Comparison of ENCODE assay signal across 20 cellular contexts in genomic region chr1:7430047-7430608, GRCh38.
DNase-seq lines count a peak whose midpoint lies in the region; ATAC-seq, FAIRE-seq and TF ChIP-seq lines count a peak whose summit lies in the region.
"Had no signal": no experiment of that assay in that cellular context is flagged by ENCODE, and none has a peak within 500 bp of the region (broad histone marks: within the 10 kb centered on the region; RNA-seq: fewer than 3 reads in every experiment).

No MANE protein-coding gene starts in this region.

- in situ Hi-C loops in HepG2 (cut with HindIII; ENCODE audit: extremely low pct_ligation_motif_present, low pct_unique_long_range_greater_than_20kb): no loop called here

- POLR2A ChIA-PET in HepG2 (lab: Yijun Ruan, JAX) (no interaction called here), WTC11 (lab: Charles Lee) (no interaction called here)

- 0% methylated on average over 6 of the region's 7 CpGs for WGBS in HepG2 (ENCODE audit: low lambda C conversion rate)
- 73% methylated on average over 4 of the region's 7 CpGs for WGBS in right lobe of liver (ENCODE audit: insufficient coverage, low coverage, low lambda C conversion rate, missing lambda C conversion rate)

- no peak overlapping the region for H3K27ac ChIP-seq in HepG2 (ENCODE audit: extremely low read length, insufficient read depth, low read length)
- H3K27ac ChIP-seq in right lobe of liver: no peak overlapping the region
- no peak overlapping the region for H3K27ac ChIP-seq in lower lobe of right lung
- H3K27ac ChIP-seq: 22Rv1, C4-2B, GM23248 had no signal

- H3K27me3 ChIP-seq in HepG2 (ENCODE audit: control insufficient read depth in 1 of 2, insufficient read depth in 2 of 2, low read length in 2 of 2) (peaks cover 1 to 13% of the 10 kb centered on the region in 2 experiments; a peak in 4 of 5 replicates), right lobe of liver (no peaks in the 10 kb centered on the region), lower lobe of right lung (ENCODE audit: low read depth) (peaks cover 4% of the 10 kb centered on the region)

- BruUV-seq in HepG2 (replicated peaks; lab: Mats Ljungman, UMichigan): no TSS peak

- CTCF ChIA-PET in HepG2 (lab: Yijun Ruan, JAX; ENCODE audit: low intra/inter-chr PET ratio, low total read pairs): no interaction called here
- CTCF ChIA-PET in WTC11 (lab: Charles Lee): no interaction called here

- no peaks in the 10 kb centered on the region for H3K27me3 Mint-ChIP-seq in WTC11 (ENCODE audit: low read depth)
- H3K27me3 Mint-ChIP-seq in activated T-cell treated with anti-CD3 and anti-CD28 coated beads, Interleukin-2, amount 50 U/mL, for 4 hours (ENCODE audit: low read depth): no peaks in the 10 kb centered on the region
- H3K27me3 Mint-ChIP-seq: IgD-negative memory B cell had no signal

- intact Hi-C loops in HepG2 (cut with micrococcal nuclease; ENCODE audit: unreplicated experiment) (no loop called here), right lobe of liver (cut with DNase I) (no loop called here), lower lobe of right lung (cut with DNase I) (no loop called here), head of caudate nucleus (cut with DNase I) (no loop called here)

- TF ChIP-seq EP300 in HepG2 (IDR thresholded peaks at IDR 0.05; ENCODE audit: low read depth in 2 of 2, low read length in 2 of 2) (no peak), HepG2 (CRISPR knock-in tag; IDR thresholded peaks at IDR 0.05; ENCODE audit: borderline replicate concordance) (no peak)

- no peaks in the 10 kb centered on the region for H4K20me1 ChIP-seq in HepG2 (ENCODE audit: insufficient read depth, low read length)

- TF ChIP-seq POLR2A in HepG2 (IDR thresholded peaks at IDR 0.05; ENCODE audit: insufficient read depth in 1 of 2, low read depth in 2 of 2, low read length in 2 of 2): no peak
- TF ChIP-seq POLR2A in right lobe of liver (IDR thresholded peaks at IDR 0.05): no peak

- H3K9ac ChIP-seq in HepG2 (ENCODE audit: insufficient read depth, low read depth, low read length): no peak overlapping the region
- H3K9ac ChIP-seq: GM23248 had no signal

- H3K4me1 ChIP-seq in HepG2 (ENCODE audit: insufficient read depth, low read length): no peaks in the 10 kb centered on the region
- no peaks in the 10 kb centered on the region for H3K4me1 ChIP-seq in right lobe of liver
- no peaks in the 10 kb centered on the region for H3K4me1 ChIP-seq in lower lobe of right lung
- H3K4me1 ChIP-seq: A549, Caco-2 had no signal

- peaks cover 5% of the 10 kb centered on the region for H3K36me3 Mint-ChIP-seq in WTC11
- H3K36me3 Mint-ChIP-seq in activated T-cell treated with anti-CD3 and anti-CD28 coated beads, Interleukin-2, amount 50 U/mL, for 4 hours (ENCODE audit: insufficient read depth): no peaks in the 10 kb centered on the region
- H3K36me3 Mint-ChIP-seq: IgD-negative memory B cell had no signal

- TF ChIP-seq RAD21 in HepG2 (CRISPR knock-in tag; IDR thresholded peaks at IDR 0.05): no peak

- H3K9me3 ChIP-seq in HepG2 (ENCODE audit: low read length) (no peaks in the 10 kb centered on the region), right lobe of liver (no peaks in the 10 kb centered on the region), lower lobe of right lung (no peaks in the 10 kb centered on the region)
- H3K9me3 ChIP-seq: Caco-2 had no signal

- H3K4me3 ChIP-seq in HepG2 (replicated peaks in 1 of 3; ENCODE audit: insufficient read depth in 1 of 3, low read depth in 2 of 3, low read length in 3 of 3) (no peak overlapping the region), right lobe of liver (no peak overlapping the region), lower lobe of right lung (no peak overlapping the region)
- H3K4me3 ChIP-seq: A549, GM23248 had no signal

- H3K9me3 Mint-ChIP-seq in WTC11: peaks cover 6% of the 10 kb centered on the region
- no peaks in the 10 kb centered on the region for H3K9me3 Mint-ChIP-seq in activated T-cell treated with anti-CD3 and anti-CD28 coated beads, Interleukin-2, amount 50 U/mL, for 4 hours
- H3K9me3 Mint-ChIP-seq: CD4-positive, alpha-beta T cell had no signal

- TF ChIP-seq CTCF in HepG2 (CRISPR knock-in tag; IDR thresholded peaks at IDR 0.05) (no peak), right lobe of liver (IDR thresholded peaks at IDR 0.05) (no peak), WTC11 (IDR thresholded peaks at IDR 0.05) (no peak), lower lobe of right lung (IDR thresholded peaks at IDR 0.05) (no peak)

- DNase-seq in HepG2 (ENCODE audit: low spot score) (no peak), right lobe of liver (no peak), WTC11 (ENCODE audit: low spot score) (no peak), lower lobe of right lung (peak; percentile 0), head of caudate nucleus (no peak)
- no peak for DNase-seq in activated T-cell treated with anti-CD3 and anti-CD28 coated beads, Interleukin-2, amount 50 U/mL, for 4 hours
- DNase-seq: AML-193; Caco-2; CD4-positive, alpha-beta T cell; H7 had no signal

- no peaks in the 10 kb centered on the region for H3K79me2 ChIP-seq in HepG2 (ENCODE audit: insufficient read depth, low read length)

- H3K4me3 Mint-ChIP-seq in WTC11: no peak overlapping the region
- H3K4me3 Mint-ChIP-seq in activated T-cell treated with anti-CD3 and anti-CD28 coated beads, Interleukin-2, amount 50 U/mL, for 4 hours: no peak overlapping the region
- H3K4me3 Mint-ChIP-seq: CD4-positive, alpha-beta T cell; IgD-negative memory B cell had no signal

- ATAC-seq in HepG2 (no peak), right lobe of liver (no peak), WTC11 (no peak), lower lobe of right lung (no peak), GM21515 (IDR thresholded peaks at IDR 0.05; ENCODE audit: unreplicated experiment) (no peak)
- no peak for ATAC-seq in activated T-cell treated with anti-CD3 and anti-CD28 coated beads, Interleukin-2, amount 50 U/mL, for 4 hours
- ATAC-seq: A549 had no signal

- H3K36me3 ChIP-seq in HepG2 (replicated peaks in 1 of 2; ENCODE audit: control insufficient read depth in 1 of 2, insufficient read depth in 2 of 2, low read length in 2 of 2): no peaks in the 10 kb centered on the region
- H3K36me3 ChIP-seq in right lobe of liver: no peaks in the 10 kb centered on the region
- H3K36me3 ChIP-seq in lower lobe of right lung: no peaks in the 10 kb centered on the region

- H3K4me2 ChIP-seq in HepG2 (ENCODE audit: low read depth, low read length): no peak overlapping the region
- H3K4me2 ChIP-seq: A549 had no signal

- H2AFZ ChIP-seq in HepG2 (ENCODE audit: low read length): no peak overlapping the region
- H2AFZ ChIP-seq: GM23248 had no signal

- no peak overlapping the region for H3K27ac Mint-ChIP-seq in WTC11
- H3K27ac Mint-ChIP-seq: CD4-positive, alpha-beta T cell; IgD-negative memory B cell had no signal

- H3K4me1 Mint-ChIP-seq in WTC11: no peaks in the 10 kb centered on the region
- no peaks in the 10 kb centered on the region for H3K4me1 Mint-ChIP-seq in activated T-cell treated with anti-CD3 and anti-CD28 coated beads, Interleukin-2, amount 50 U/mL, for 4 hours (ENCODE audit: low read depth)
- H3K4me1 Mint-ChIP-seq: IgD-negative memory B cell had no signal

- FAIRE-seq in HepG2 (lab: Jason Lieb, UNC): no peak
- FAIRE-seq: A549, D721Med, G401.6, GM12891, GM19239 had no signal

TF ChIP-seq in HepG2, 621 proteins besides CTCF, POLR2A, EP300 and RAD21:
- TF ChIP-seq CREB1 (IDR thresholded peaks at IDR 0.05): peak; percentile 98
- TF ChIP-seq CREB1 (CRISPR knock-in tag; IDR thresholded peaks at IDR 0.05): no peak
- TF ChIP-seq HNRNPK (IDR thresholded peaks at IDR 0.05; ENCODE audit: low read depth, low read length, poor library complexity, severe bottlenecking): no peak

TF ChIP-seq in WTC11, 78 proteins besides CTCF, POLR2A, EP300 and RAD21:
- peak; percentile 56; the same call in 1 of the 2 replicates for TF ChIP-seq NFE2L1 (CRISPR knock-in tag; IDR thresholded peaks at IDR 0.05)
- TF ChIP-seq ZNF219 (CRISPR knock-in tag; IDR thresholded peaks at IDR 0.05; ENCODE audit: borderline replicate concordance): no peak
- no peak for TF ChIP-seq TP53 (CRISPR knock-in tag; IDR thresholded peaks at IDR 0.05)

Comparison
In these comparisons a context has a peak if more than half of its experiments do, and no peak if none do; other contexts are left out.
1. Of the 50 proteins assayed by ChIP-seq in both HepG2 and WTC11: peak only in HepG2: none; only in WTC11: NFE2L1; in both: none; in neither: 48; mixed calls (peak in some experiments, not most) for 1.